9 cellular contexts compared by ENCODE assay signal in genomic region chrX:151726751-151727150, GRCh38. TPM values are rescaled to one million over a fixed set of nuclear protein-coding genes. Genes with fewer than 3 reads are reported as not detected.
"Had no signal": no experiment of that assay in that cellular context is flagged by ENCODE, and none has a peak within 500 bp of the region (broad histone marks: within the 10 kb centered on the region; RNA-seq: fewer than 3 reads in every experiment).

No MANE protein-coding gene starts in this region.

- H3K4me3 Mint-ChIP-seq: GM23338, H9, IgD-negative memory B cell had no signal

- ATAC-seq: GM23338, HepG2 had no signal

- H3K27ac Mint-ChIP-seq: GM23338, H9, IgD-negative memory B cell had no signal

- H3K36me3 Mint-ChIP-seq: IgD-negative memory B cell had no signal

- H3K4me1 Mint-ChIP-seq: IgD-negative memory B cell had no signal

- H3K4me3 ChIP-seq: GM23338 had no signal

- DNase-seq: H9, HCEC 1CT had no signal

- H3K27me3 Mint-ChIP-seq: IgD-negative memory B cell had no signal

- H3K9me3 Mint-ChIP-seq: GM23338 had no signal

- FAIRE-seq: H1, H54, HepG2 had no signal

- H3K27ac ChIP-seq: HL-60 had no signal

RNA-seq across cellular contexts. Expression of gene CNGA2, which starts 7.8 kb away (rescaled TPM):
- total RNA-seq: GM23338, H1, H9, HepG2, HT1080 had no signal
- polyA plus RNA-seq: GM23338, H1, HepG2, IgD-negative memory B cell had no signal

RNA-seq across cellular contexts. Expression of gene FATE1, which starts 10.9 kb away (rescaled TPM):
- total RNA-seq: H1, H9, HepG2, HT1080 had no signal
- polyA plus RNA-seq: GM23338, HepG2, IgD-negative memory B cell had no signal

RNA-seq across cellular contexts. Expression of gene PRRG3, which starts 31.5 kb away (rescaled TPM):
- total RNA-seq: HepG2, HT1080 had no signal
- polyA plus RNA-seq: HepG2, IgD-negative memory B cell had no signal
